In genomic region chr2:110674620-110675555, GRCh38 we compare ENCODE assay signal across 1 cellular context.
TF ChIP-seq lines count a peak whose summit lies in the region.

No MANE protein-coding gene starts in this region.

TF ChIP-seq in GM12878, 131 proteins besides CTCF, POLR2A, EP300 and RAD21 (continued from another document and continues in another):
- TF ChIP-seq, protein P1, sequence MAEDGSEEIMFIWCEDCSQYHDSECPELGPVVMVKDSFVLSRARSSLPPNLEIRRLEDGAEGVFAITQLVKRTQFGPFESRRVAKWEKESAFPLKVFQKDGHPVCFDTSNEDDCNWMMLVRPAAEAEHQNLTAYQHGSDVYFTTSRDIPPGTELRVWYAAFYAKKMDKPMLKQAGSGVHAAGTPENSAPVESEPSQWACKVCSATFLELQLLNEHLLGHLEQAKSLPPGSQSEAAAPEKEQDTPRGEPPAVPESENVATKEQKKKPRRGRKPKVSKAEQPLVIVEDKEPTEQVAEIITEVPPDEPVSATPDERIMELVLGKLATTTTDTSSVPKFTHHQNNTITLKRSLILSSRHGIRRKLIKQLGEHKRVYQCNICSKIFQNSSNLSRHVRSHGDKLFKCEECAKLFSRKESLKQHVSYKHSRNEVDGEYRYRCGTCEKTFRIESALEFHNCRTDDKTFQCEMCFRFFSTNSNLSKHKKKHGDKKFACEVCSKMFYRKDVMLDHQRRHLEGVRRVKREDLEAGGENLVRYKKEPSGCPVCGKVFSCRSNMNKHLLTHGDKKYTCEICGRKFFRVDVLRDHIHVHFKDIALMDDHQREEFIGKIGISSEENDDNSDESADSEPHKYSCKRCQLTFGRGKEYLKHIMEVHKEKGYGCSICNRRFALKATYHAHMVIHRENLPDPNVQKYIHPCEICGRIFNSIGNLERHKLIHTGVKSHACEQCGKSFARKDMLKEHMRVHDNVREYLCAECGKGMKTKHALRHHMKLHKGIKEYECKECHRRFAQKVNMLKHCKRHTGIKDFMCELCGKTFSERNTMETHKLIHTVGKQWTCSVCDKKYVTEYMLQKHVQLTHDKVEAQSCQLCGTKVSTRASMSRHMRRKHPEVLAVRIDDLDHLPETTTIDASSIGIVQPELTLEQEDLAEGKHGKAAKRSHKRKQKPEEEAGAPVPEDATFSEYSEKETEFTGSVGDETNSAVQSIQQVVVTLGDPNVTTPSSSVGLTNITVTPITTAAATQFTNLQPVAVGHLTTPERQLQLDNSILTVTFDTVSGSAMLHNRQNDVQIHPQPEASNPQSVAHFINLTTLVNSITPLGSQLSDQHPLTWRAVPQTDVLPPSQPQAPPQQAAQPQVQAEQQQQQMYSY (CRISPR knock-in tag; IDR thresholded peaks at IDR 0.05) = no peak
- no peak for TF ChIP-seq YBX1 (IDR thresholded peaks at IDR 0.05)
- peak; percentile 77 to 84 for TF ChIP-seq BHLHE40 (IDR thresholded peaks at IDR 0.05; ENCODE audit: borderline replicate concordance in 1 of 2, low read depth in 2 of 2, low read length in 1 of 2)
- TF ChIP-seq ATF7 (IDR thresholded peaks at IDR 0.05; ENCODE audit: low read depth) = peak; percentile 95
- peak; percentile 73 for TF ChIP-seq ZNF687 (IDR thresholded peaks at IDR 0.05)
- TF ChIP-seq RBBP5 (conservative IDR thresholded peaks at IDR 0.05) = 0 out of 2 replicates have a peak, but pooled peaks have one; percentile 42
- TF ChIP-seq IKZF1 (conservative IDR thresholded peaks at IDR 0.05) = peak; percentile 80
- peak; percentile 18 for TF ChIP-seq POLR2AphosphoS5 (IDR thresholded peaks at IDR 0.05; ENCODE audit: low read length)
- TF ChIP-seq, protein P2, sequence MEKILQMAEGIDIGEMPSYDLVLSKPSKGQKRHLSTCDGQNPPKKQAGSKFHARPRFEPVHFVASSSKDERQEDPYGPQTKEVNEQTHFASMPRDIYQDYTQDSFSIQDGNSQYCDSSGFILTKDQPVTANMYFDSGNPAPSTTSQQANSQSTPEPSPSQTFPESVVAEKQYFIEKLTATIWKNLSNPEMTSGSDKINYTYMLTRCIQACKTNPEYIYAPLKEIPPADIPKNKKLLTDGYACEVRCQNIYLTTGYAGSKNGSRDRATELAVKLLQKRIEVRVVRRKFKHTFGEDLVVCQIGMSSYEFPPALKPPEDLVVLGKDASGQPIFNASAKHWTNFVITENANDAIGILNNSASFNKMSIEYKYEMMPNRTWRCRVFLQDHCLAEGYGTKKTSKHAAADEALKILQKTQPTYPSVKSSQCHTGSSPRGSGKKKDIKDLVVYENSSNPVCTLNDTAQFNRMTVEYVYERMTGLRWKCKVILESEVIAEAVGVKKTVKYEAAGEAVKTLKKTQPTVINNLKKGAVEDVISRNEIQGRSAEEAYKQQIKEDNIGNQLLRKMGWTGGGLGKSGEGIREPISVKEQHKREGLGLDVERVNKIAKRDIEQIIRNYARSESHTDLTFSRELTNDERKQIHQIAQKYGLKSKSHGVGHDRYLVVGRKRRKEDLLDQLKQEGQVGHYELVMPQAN (conservative IDR thresholded peaks at IDR 0.05) = no peak
- TF ChIP-seq EED (IDR thresholded peaks at IDR 0.05; ENCODE audit: low read depth) = peak; percentile 31; the same call in 1 of the 2 replicates
- no peak for TF ChIP-seq BRCA1 (IDR thresholded peaks at IDR 0.05; ENCODE audit: low read depth, low read length)
- no peak for TF ChIP-seq REST (IDR thresholded peaks at IDR 0.05; ENCODE audit: low read depth, low read length)
- no peak for TF ChIP-seq SREBF1 (IDR thresholded peaks at IDR 0.05; ENCODE audit: low read length)
- TF ChIP-seq E2F8 (IDR thresholded peaks at IDR 0.05; ENCODE audit: low read depth, partially characterized antibody) = no peak
- TF ChIP-seq ETV6 (conservative IDR thresholded peaks at IDR 0.05 in 1 of 2, IDR thresholded peaks at IDR 0.05 in 1 of 2; ENCODE audit: borderline replicate concordance in 1 of 2, low read depth in 1 of 2) = no peak
- no peak; the same call in 1 of the 2 replicates for TF ChIP-seq SMARCA5 (IDR thresholded peaks at IDR 0.05)
- TF ChIP-seq IRF4 (IDR thresholded peaks at IDR 0.05; ENCODE audit: low read depth, low read length) = 0 out of 2 replicates have a peak, but pooled peaks have one; percentile 14
- no peak for TF ChIP-seq TAF1 (IDR thresholded peaks at IDR 0.05; ENCODE audit: borderline replicate concordance, low read depth, low read length)
- TF ChIP-seq CEBPB (IDR thresholded peaks at IDR 0.05; ENCODE audit: borderline replicate concordance in 1 of 2, low read depth in 2 of 2, low read length in 2 of 2) = no peak
- no peak for TF ChIP-seq HDAC2 (IDR thresholded peaks at IDR 0.05)
- TF ChIP-seq KAT2A (conservative IDR thresholded peaks at IDR 0.05; ENCODE audit: control insufficient read depth, low read depth, low read length) = no peak
- peak; percentile 80 for TF ChIP-seq MEF2A (IDR thresholded peaks at IDR 0.05; ENCODE audit: insufficient read depth, low read depth, low read length)
- no peak for TF ChIP-seq SIN3A (IDR thresholded peaks at IDR 0.05; ENCODE audit: low read depth, low read length)
- TF ChIP-seq ZNF592 (IDR thresholded peaks at IDR 0.05) = no peak
- no peak for TF ChIP-seq NR2C2 (IDR thresholded peaks at IDR 0.05; ENCODE audit: borderline replicate concordance, control insufficient read depth, insufficient read length, low read depth)
- TF ChIP-seq NR2F1 (conservative IDR thresholded peaks at IDR 0.05) = no peak
- TF ChIP-seq, protein P3, sequence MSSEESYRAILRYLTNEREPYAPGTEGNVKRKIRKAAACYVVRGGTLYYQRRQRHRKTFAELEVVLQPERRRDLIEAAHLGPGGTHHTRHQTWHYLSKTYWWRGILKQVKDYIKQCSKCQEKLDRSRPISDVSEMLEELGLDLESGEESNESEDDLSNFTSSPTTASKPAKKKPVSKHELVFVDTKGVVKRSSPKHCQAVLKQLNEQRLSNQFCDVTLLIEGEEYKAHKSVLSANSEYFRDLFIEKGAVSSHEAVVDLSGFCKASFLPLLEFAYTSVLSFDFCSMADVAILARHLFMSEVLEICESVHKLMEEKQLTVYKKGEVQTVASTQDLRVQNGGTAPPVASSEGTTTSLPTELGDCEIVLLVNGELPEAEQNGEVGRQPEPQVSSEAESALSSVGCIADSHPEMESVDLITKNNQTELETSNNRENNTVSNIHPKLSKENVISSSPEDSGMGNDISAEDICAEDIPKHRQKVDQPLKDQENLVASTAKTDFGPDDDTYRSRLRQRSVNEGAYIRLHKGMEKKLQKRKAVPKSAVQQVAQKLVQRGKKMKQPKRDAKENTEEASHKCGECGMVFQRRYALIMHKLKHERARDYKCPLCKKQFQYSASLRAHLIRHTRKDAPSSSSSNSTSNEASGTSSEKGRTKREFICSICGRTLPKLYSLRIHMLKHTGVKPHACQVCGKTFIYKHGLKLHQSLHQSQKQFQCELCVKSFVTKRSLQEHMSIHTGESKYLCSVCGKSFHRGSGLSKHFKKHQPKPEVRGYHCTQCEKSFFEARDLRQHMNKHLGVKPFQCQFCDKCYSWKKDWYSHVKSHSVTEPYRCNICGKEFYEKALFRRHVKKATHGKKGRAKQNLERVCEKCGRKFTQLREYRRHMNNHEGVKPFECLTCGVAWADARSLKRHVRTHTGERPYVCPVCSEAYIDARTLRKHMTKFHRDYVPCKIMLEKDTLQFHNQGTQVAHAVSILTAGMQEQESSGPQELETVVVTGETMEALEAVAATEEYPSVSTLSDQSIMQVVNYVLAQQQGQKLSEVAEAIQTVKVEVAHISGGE (CRISPR knock-in tag; IDR thresholded peaks at IDR 0.05) = no peak
